ENCODE assay signal across 19 cellular contexts in genomic region chr3:55166577-55167555, GRCh38.
DNase-seq lines count a peak whose midpoint lies in the region; ATAC-seq, FAIRE-seq and TF ChIP-seq lines count a peak whose summit lies in the region.
"Had no signal": no experiment of that assay in that cellular context is flagged by ENCODE, and none has a peak within 500 bp of the region (broad histone marks: within the 10 kb centered on the region; RNA-seq: fewer than 3 reads in every experiment).

No MANE protein-coding gene starts in this region.

- no peaks in the 10 kb centered on the region for H3K4me1 ChIP-seq in RWPE2 (ENCODE audit: insufficient read depth, poor library complexity, severe bottlenecking)
- no peaks in the 10 kb centered on the region for H3K4me1 ChIP-seq in kidney (ENCODE audit: control insufficient read depth in 1 of 2, insufficient read depth in 1 of 2, low read depth in 1 of 2, low read length in 2 of 2)
- peaks cover 4% of the 10 kb centered on the region for H3K4me1 ChIP-seq in suprapubic skin

- TF ChIP-seq CTCF in RWPE2 (IDR thresholded peaks at IDR 0.05; ENCODE audit: poor library complexity, severe bottlenecking) (no peak), kidney (IDR thresholded peaks at IDR 0.05; ENCODE audit: borderline replicate concordance, extremely low read depth, insufficient read depth) (no peak), suprapubic skin (IDR thresholded peaks at IDR 0.05) (no peak)

- TF ChIP-seq POLR2A in suprapubic skin (IDR thresholded peaks at IDR 0.05): no peak

- peak; percentile 10 for DNase-seq in DMS79 (lab: John Stamatoyannopoulos, UW)
- no peak for DNase-seq in RWPE2 (ENCODE audit: low spot score)
- DNase-seq in kidney: peak; percentile 73
- DNase-seq in suprapubic skin (ENCODE audit: low spot score in 2 of 2): no peak
- DNase-seq: activated CD4-positive, alpha-beta memory T cell treated with anti-CD3 and anti-CD28 coated beads for 36 hours; CD4-positive, alpha-beta memory T cell; natural killer cell; NCI-H526 treated with DMSO at 0.1 percent for 48 hours; stimulated activated CD4-positive, alpha-beta T cell treated with anti-CD3 and anti-CD28 coated beads, Interleukin-2, amount 100 ng/mL, for 24 hours; stimulated activated CD8-positive, alpha-beta memory T cell treated with anti-CD3 and anti-CD28 coated beads, Interleukin-4, amount 100 ng/mL, for 48 hours had no signal

- no peaks in the 10 kb centered on the region for H3K36me3 ChIP-seq in RWPE2 (ENCODE audit: low read depth)
- H3K36me3 ChIP-seq in kidney (ENCODE audit: control insufficient read depth in 1 of 2, insufficient read depth in 2 of 2, low read length in 2 of 2): no peaks in the 10 kb centered on the region
- no peaks in the 10 kb centered on the region for H3K36me3 ChIP-seq in suprapubic skin

- no peaks in the 10 kb centered on the region for H3K27me3 ChIP-seq in RWPE2 (ENCODE audit: insufficient read depth, poor library complexity, severe bottlenecking)
- no peaks in the 10 kb centered on the region for H3K27me3 ChIP-seq in suprapubic skin

- H3K4me3 ChIP-seq in RWPE2 (ENCODE audit: severe bottlenecking) (no peak overlapping the region), kidney (ENCODE audit: low read length in 2 of 2) (no peak overlapping the region), suprapubic skin (no peak overlapping the region)
- H3K4me3 ChIP-seq: GM23338, K562, lung had no signal

- H3K27ac ChIP-seq in RWPE2 (ENCODE audit: poor library complexity, severe bottlenecking) (peak overlapping the region; percentile 13), kidney (ENCODE audit: low read depth in 2 of 2, low read length in 2 of 2) (no peak overlapping the region), suprapubic skin (no peak overlapping the region)

- WGBS in suprapubic skin: 71% methylated on average over 5 of the region's 5 CpGs

- no peak overlapping the region for H3K9ac ChIP-seq in kidney (ENCODE audit: low read length in 2 of 2)

- no peaks in the 10 kb centered on the region for H3K9me3 ChIP-seq in RWPE2 (ENCODE audit: severe bottlenecking)
- no peaks in the 10 kb centered on the region for H3K9me3 ChIP-seq in kidney (ENCODE audit: control insufficient read depth in 1 of 2, low read length in 2 of 2)
- no peaks in the 10 kb centered on the region for H3K9me3 ChIP-seq in suprapubic skin

- TF ChIP-seq EP300 in suprapubic skin (IDR thresholded peaks at IDR 0.05): no peak

- FAIRE-seq in kidney (lab: Jason Lieb, UNC): no peak
- FAIRE-seq: G401.6, K562 had no signal

- intact Hi-C loops in kidney (cut with DNase I): no loop called here

- ATAC-seq in GM21360 (IDR thresholded peaks at IDR 0.05; ENCODE audit: unreplicated experiment): peak; percentile 56
- no peak for ATAC-seq in RWPE2 (ENCODE audit: low read depth)
- no peak for ATAC-seq in GM18867 (IDR thresholded peaks at IDR 0.05; ENCODE audit: unreplicated experiment)
- no peak for ATAC-seq in GM18870 (IDR thresholded peaks at IDR 0.05; ENCODE audit: unreplicated experiment)
- no peak for ATAC-seq in esophagus mucosa
- ATAC-seq: GM23338, K562, natural killer cell, Right ventricle myocardium inferior had no signal

Comparison
In these comparisons a context has a peak if more than half of its experiments do, and no peak if none do; other contexts are left out.
1. DNase-seq: peak in DMS79 (single experiment) and kidney (single experiment); none in RWPE2 (single experiment) and suprapubic skin (0 of 2).